In genomic region chr5:35598707-35599370, GRCh38 we compare ENCODE assay signal across 13 cellular contexts. TPM values are rescaled to one million over a fixed set of nuclear protein-coding genes. Genes with fewer than 3 reads are reported as not detected.
DNase-seq lines count a peak whose midpoint lies in the region; ATAC-seq and TF ChIP-seq lines count a peak whose summit lies in the region.
"Had no signal": no experiment of that assay in that cellular context is flagged by ENCODE, and none has a peak within 500 bp of the region (broad histone marks: within the 10 kb centered on the region; RNA-seq: fewer than 3 reads in every experiment).

No MANE protein-coding gene starts in this region.

- H3K4me3 ChIP-seq in OCI-LY7 (ENCODE audit: low read depth, low read length, poor library complexity, severe bottlenecking) (no peak overlapping the region), left ventricle myocardium inferior (no peak overlapping the region)

- H3K27ac ChIP-seq in C4-2B (no peak overlapping the region), OCI-LY7 (ENCODE audit: low read depth, low read length, poor library complexity, severe bottlenecking) (no peak overlapping the region), left ventricle myocardium inferior (replicated peaks) (no peak overlapping the region)

- no peaks in the 10 kb centered on the region for H3K36me3 ChIP-seq in OCI-LY7 (ENCODE audit: insufficient read depth, low read length)
- H3K36me3 ChIP-seq in left ventricle myocardium inferior, result no peaks in the 10 kb centered on the region

- H3K79me2 ChIP-seq in OCI-LY7 (ENCODE audit: insufficient read depth, low read depth, low read length), result no peaks in the 10 kb centered on the region

- TF ChIP-seq CTCF in C4-2B (conservative IDR thresholded peaks at IDR 0.05) (peak; percentile 20), OCI-LY7 (conservative IDR thresholded peaks at IDR 0.05; ENCODE audit: low read length) (peak; percentile 52), left ventricle myocardium inferior (IDR thresholded peaks at IDR 0.05; ENCODE audit: borderline replicate concordance) (no peak)

- H3K4me1 ChIP-seq in OCI-LY7 (ENCODE audit: insufficient read depth, low read length, poor library complexity, severe bottlenecking) (no peaks in the 10 kb centered on the region), left ventricle myocardium inferior (no peaks in the 10 kb centered on the region)

- no TSS peak for BruUV-seq in OCI-LY7 (replicated peaks; lab: Mats Ljungman, UMichigan)

- no peaks in the 10 kb centered on the region for H4K20me1 ChIP-seq in OCI-LY7 (ENCODE audit: insufficient read depth, low read length)

- H3K9me2 ChIP-seq in OCI-LY7 (ENCODE audit: insufficient read depth, low read length), result no peaks in the 10 kb centered on the region

- intact Hi-C loops in OCI-LY7 (cut with micrococcal nuclease; ENCODE audit: unreplicated experiment) (no loop called here), left ventricle myocardium inferior (cut with micrococcal nuclease) (no loop called here)

- H2AFZ ChIP-seq in OCI-LY7 (ENCODE audit: low read length), result no peak overlapping the region

- CTCF ChIA-PET in OCI-LY7 (lab: Charles Lee; ENCODE audit: unreplicated experiment), result no interaction called here

- POLR2A ChIA-PET in OCI-LY7 (lab: Charles Lee), result no interaction called here

- ATAC-seq in HG03354 (IDR thresholded peaks at IDR 0.05; ENCODE audit: poor library complexity, severe bottlenecking, unreplicated experiment) (peak; percentile 68), GM21576 (IDR thresholded peaks at IDR 0.05; ENCODE audit: unreplicated experiment) (no peak), GM18909 (IDR thresholded peaks at IDR 0.05; ENCODE audit: poor library complexity, unreplicated experiment) (no peak)

- no peak overlapping the region for H3K4me2 ChIP-seq in OCI-LY7 (ENCODE audit: low read length)

- no peaks in the 10 kb centered on the region for H3K9me3 ChIP-seq in OCI-LY7 (ENCODE audit: low read length)
- H3K9me3 ChIP-seq in left ventricle myocardium inferior (replicated peaks), result peaks cover 23% of the 10 kb centered on the region

- DNase-seq in OCI-LY7 (ENCODE audit: low spot score), result peak; percentile 18
- DNase-seq in iPS-NIHi11 (ENCODE audit: low spot score), result peak; percentile 32
- no peak for DNase-seq in left ventricle myocardium inferior
- DNase-seq in stimulated activated CD4-positive, alpha-beta T cell treated with anti-CD3 and anti-CD28 coated beads, Interleukin-1b, Interleukin-23, amount 100 ng/mL, for 48 hours, result no peak
- DNase-seq: activated CD4-positive, alpha-beta memory T cell treated with anti-CD3 and anti-CD28 coated beads for 36 hours; effector memory CD4-positive, alpha-beta T cell; hypothalamus; NCI-H345; T-helper 1 cell had no signal

- H3K27me3 ChIP-seq in left ventricle myocardium inferior (ENCODE audit: low read depth), result no peaks in the 10 kb centered on the region

RNA-seq across cellular contexts. Expression of gene SPEF2, which starts 18.8 kb away (rescaled TPM):
- 0.03 TPM in 1 of 2 replicates, not detected in the other for total RNA-seq in OCI-LY7 (2014; rRNA removed; shearing (Covaris generic))
- not detected in 2 replicates for total RNA-seq in OCI-LY7 (2022)
- 2.7 TPM for total RNA-seq in left ventricle myocardium inferior

Comparison
In these comparisons a context has a peak if more than half of its experiments do, and no peak if none do; other contexts are left out.
1. DNase-seq: peak in OCI-LY7 (single experiment) and iPS-NIHi11 (single experiment); none in left ventricle myocardium inferior (single experiment) and stimulated activated CD4-positive, alpha-beta T cell treated with anti-CD3 and anti-CD28 coated beads, Interleukin-1b, Interleukin-23, amount 100 ng/mL, for 48 hours (single experiment).